In genomic region chr7:12713625-12714435, GRCh38 we compare ENCODE assay signal across 2 cellular contexts.
TF ChIP-seq lines count a peak whose summit lies in the region.

No MANE protein-coding gene starts in this region.

TF ChIP-seq in A549, 52 proteins besides CTCF, POLR2A, EP300 and RAD21:
- TF ChIP-seq HOXA7 (CRISPR knock-in tag; IDR thresholded peaks at IDR 0.05) (no peak), TP53 (CRISPR knock-in tag; IDR thresholded peaks at IDR 0.05) (no peak), NFE2L2 (conservative IDR thresholded peaks at IDR 0.05; ENCODE audit: low read length) (no peak), CEBPB (IDR thresholded peaks at IDR 0.05) (no peak), CBX8 (IDR thresholded peaks at IDR 0.05) (no peak), HEYL (CRISPR knock-in tag; IDR thresholded peaks at IDR 0.05) (no peak), EHMT2 (IDR thresholded peaks at IDR 0.05; ENCODE audit: low read depth) (no peak), ZNF302 (CRISPR knock-in tag; IDR thresholded peaks at IDR 0.05) (no peak), HDAC2 (IDR thresholded peaks at IDR 0.05) (no peak)

TF ChIP-seq in H1, 55 proteins besides CTCF, POLR2A, EP300 and RAD21:
- TF ChIP-seq BCL11A (IDR thresholded peaks at IDR 0.05; ENCODE audit: low read depth in 2 of 2, low read length in 2 of 2) (no peak), TCF12 (IDR thresholded peaks at IDR 0.05; ENCODE audit: low read depth, low read length) (no peak), ATF2 (IDR thresholded peaks at IDR 0.05; ENCODE audit: low read length) (no peak), TAF7 (optimal IDR thresholded peaks at IDR 0.05; ENCODE audit: borderline replicate concordance, low read depth, low read length) (no peak), CTBP2 (IDR thresholded peaks at IDR 0.05; ENCODE audit: borderline replicate concordance, insufficient read depth, insufficient read length, low read length) (no peak), GABPA (IDR thresholded peaks at IDR 0.05; ENCODE audit: borderline replicate concordance, insufficient read depth, low read length) (no peak), YY1 (IDR thresholded peaks at IDR 0.05; ENCODE audit: low read depth, low read length) (no peak), CREB1 (IDR thresholded peaks at IDR 0.05) (no peak), SIRT6 (IDR thresholded peaks at IDR 0.05; ENCODE audit: low read length) (no peak), CEBPB (IDR thresholded peaks at IDR 0.05; ENCODE audit: low read depth, low read length) (no peak), CBX8 (IDR thresholded peaks at IDR 0.05; ENCODE audit: borderline replicate concordance, low read depth, low read length) (no peak), E2F6 (IDR thresholded peaks at IDR 0.05) (no peak), GTF2F1 (IDR thresholded peaks at IDR 0.05; ENCODE audit: borderline replicate concordance, low read depth, low read length) (no peak), KDM4A (IDR thresholded peaks at IDR 0.05; ENCODE audit: low read depth, low read length, severe bottlenecking) (no peak), TBP (IDR thresholded peaks at IDR 0.05; ENCODE audit: low read depth, low read length) (no peak), USF2 (IDR thresholded peaks at IDR 0.05; ENCODE audit: low read length) (no peak), NANOG (IDR thresholded peaks at IDR 0.05; ENCODE audit: insufficient read depth, low read depth, low read length, poor library complexity, severe bottlenecking) (no peak), RNF2 (IDR thresholded peaks at IDR 0.05; ENCODE audit: borderline replicate concordance, low read depth, low read length, missing control alignments, poor library complexity, severe bottlenecking) (no peak), CHD7 (IDR thresholded peaks at IDR 0.05; ENCODE audit: insufficient replicate concordance, low read length) (no peak), MAFK (IDR thresholded peaks at IDR 0.05; ENCODE audit: low read depth, low read length) (no peak)
